ENCODE assay signal across 17 cellular contexts in the genomic region with DNA sequence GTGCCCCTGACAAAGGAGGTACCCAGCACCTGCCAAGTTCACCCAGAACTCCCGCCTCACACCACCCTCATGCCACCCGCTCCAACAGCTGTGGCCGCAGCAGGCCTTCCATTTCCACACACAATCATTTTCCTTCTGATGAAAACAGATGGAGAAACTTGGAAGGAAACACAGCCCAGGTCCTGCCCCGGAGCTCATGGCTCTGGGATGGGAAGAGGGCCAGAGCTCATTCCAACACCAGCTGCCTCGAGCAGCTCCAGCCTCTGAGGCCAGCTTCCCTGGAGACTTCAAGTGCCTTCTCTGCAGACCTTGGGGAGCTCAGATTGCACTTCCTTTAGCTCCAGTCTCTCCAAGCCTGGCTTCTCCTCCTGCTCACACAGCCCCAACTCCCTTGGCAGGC. TPM values are rescaled to one million over a fixed set of nuclear protein-coding genes. Genes with fewer than 3 reads are reported as not detected.
DNase-seq lines count a peak whose midpoint lies in the region; ATAC-seq, FAIRE-seq and TF ChIP-seq lines count a peak whose summit lies in the region.
"Had no signal": no experiment of that assay in that cellular context is flagged by ENCODE, and none has a peak within 500 bp of the region (broad histone marks: within the 10 kb centered on the region; RNA-seq: fewer than 3 reads in every experiment).

No MANE protein-coding gene starts in this region.

- H3K4me1 ChIP-seq in gastrocnemius medialis: no peaks in the 10 kb centered on the region
- no peaks in the 10 kb centered on the region for H3K4me1 ChIP-seq in mammary epithelial cell (ENCODE audit: insufficient read depth, low read length)
- H3K4me1 ChIP-seq: parathyroid adenoma had no signal

- WGBS in mammary epithelial cell (ENCODE audit: low coverage, missing lambda C conversion rate): 51% methylated on average over 5 of the region's 5 CpGs

- CTCF ChIA-PET in mammary epithelial cell (lab: Charles Lee; ENCODE audit: low non-redundant PET): no interaction called here

- in situ Hi-C loops in gastrocnemius medialis (cut with MboI; ENCODE audit: low sequenced_read_pairs in 4 of 4) (no loop called here), mammary epithelial cell (cut with MboI; ENCODE audit: low sequenced_read_pairs in 2 of 2) (no loop called here)

- no peaks in the 10 kb centered on the region for H3K9me3 ChIP-seq in gastrocnemius medialis
- H3K9me3 ChIP-seq in mammary epithelial cell (replicated peaks; ENCODE audit: insufficient read depth, low read length): no peaks in the 10 kb centered on the region

- no peak for FAIRE-seq in RCC 7860 (lab: Jason Lieb, UNC)

- H3K4me3 ChIP-seq in gastrocnemius medialis (no peak overlapping the region), mammary epithelial cell (replicated peaks in 1 of 3; ENCODE audit: insufficient read depth in 1 of 3, low read depth in 2 of 3, low read length in 3 of 3) (no peak overlapping the region)
- H3K4me3 ChIP-seq: lung had no signal

- H3K36me3 ChIP-seq in gastrocnemius medialis (no peaks in the 10 kb centered on the region), mammary epithelial cell (ENCODE audit: insufficient read depth, low read length) (no peaks in the 10 kb centered on the region)

- no peaks in the 10 kb centered on the region for H3K27me3 ChIP-seq in gastrocnemius medialis
- H3K27me3 ChIP-seq in mammary epithelial cell (ENCODE audit: insufficient read depth, low read length): no peaks in the 10 kb centered on the region

- dilution Hi-C loops in mammary epithelial cell (cut with HindIII; ENCODE audit: low sequenced_read_pairs): no loop called here

- H2AFZ ChIP-seq in mammary epithelial cell (ENCODE audit: low read depth, low read length): no peak overlapping the region
- H2AFZ ChIP-seq: parathyroid adenoma had no signal

- H4K20me1 ChIP-seq in mammary epithelial cell (ENCODE audit: insufficient read depth, low read length): no peaks in the 10 kb centered on the region

- H3K79me2 ChIP-seq in mammary epithelial cell (ENCODE audit: insufficient read depth, low read length): no peaks in the 10 kb centered on the region
- H3K79me2 ChIP-seq: parathyroid adenoma had no signal

- peak; percentile 79 to 93 for ATAC-seq in left cardiac atrium
- peak in 1 of 2 donors; percentile 42 for ATAC-seq in gastrocnemius medialis
- ATAC-seq: CD8-positive, alpha-beta T cell; stimulated activated naive CD8-positive, alpha-beta T cell treated with anti-CD3 and anti-CD28 coated beads, Interleukin-15, Interleukin-2, amounts not matched to agents 100 U/mL and 50 U/mL, for 24 hours had no signal

- no peak overlapping the region for H3K4me2 ChIP-seq in mammary epithelial cell (ENCODE audit: insufficient read depth, low read depth, low read length)

- TF ChIP-seq POLR2A in gastrocnemius medialis (IDR thresholded peaks at IDR 0.05): no peak

- no peak overlapping the region for H3K9ac ChIP-seq in mammary epithelial cell (ENCODE audit: insufficient read depth, low read length)
- H3K9ac ChIP-seq: parathyroid adenoma had no signal

- TF ChIP-seq CTCF in gastrocnemius medialis (IDR thresholded peaks at IDR 0.05 in 4 of 5, conservative IDR thresholded peaks at IDR 0.05 in 1 of 5) (no peak), mammary epithelial cell (conservative IDR thresholded peaks at IDR 0.05 in 1 of 2, IDR thresholded peaks at IDR 0.05 in 1 of 2; ENCODE audit: extremely low read depth in 1 of 2, insufficient read depth in 1 of 2, low read depth in 1 of 2, low read length in 2 of 2) (no peak)

- no peak overlapping the region for H3K27ac ChIP-seq in gastrocnemius medialis
- no peak overlapping the region for H3K27ac ChIP-seq in mammary epithelial cell (ENCODE audit: insufficient read depth, low read depth, low read length)
- H3K27ac ChIP-seq: parathyroid adenoma had no signal

- DNase-seq in GM03348 (ENCODE audit: low spot score) (peak; percentile 43), NCI-H69 (lab: John Stamatoyannopoulos, UW) (peak; percentile 7), left cardiac atrium (no peak), gastrocnemius medialis (peak; percentile 10 to 35), mammary epithelial cell (no peak), iPS-NIHi7 (ENCODE audit: extremely low spot score) (no peak), NCI-H1105 (lab: John Stamatoyannopoulos, UW) (no peak), RCC 7860 (ENCODE audit: low spot score) (no peak)
- DNase-seq: activated B cell treated with CpG ODN at 0.5 μM for 24 hours; CD8-positive, alpha-beta T cell; effector CD4-positive, alpha-beta T cell; KG1; NCI-H510A treated with DMSO at 0.1 percent for 48 hours; stimulated activated naive CD8-positive, alpha-beta T cell treated with anti-CD3 and anti-CD28 coated beads, Interleukin-15, Interleukin-2, amounts not matched to agents 100 U/mL and 50 U/mL, for 24 hours had no signal

- intact Hi-C loops in left cardiac atrium (cut with DNase I): no loop called here
- intact Hi-C loops in gastrocnemius medialis (cut with DNase I; ENCODE audit: low total_unique reads): no loop called here
- intact Hi-C loops in mammary epithelial cell (cut with micrococcal nuclease): no loop called here

- no TSS peak for BruUV-seq in mammary epithelial cell (replicated peaks; lab: Mats Ljungman, UMichigan)

RNA-seq across cellular contexts. Expression of a gene that starts 55.1 kb away (rescaled TPM):
- total RNA-seq in left cardiac atrium (10 to 100 TPM; 11.3 to 16.1 TPM), gastrocnemius medialis (1 to 10 TPM; 2.5 to 5.6 (median 4.4) TPM), mammary epithelial cell (under 1 TPM in 1 of 2 donors, not detected in 1; 0.33 TPM)
- not detected for polyA plus RNA-seq in mammary epithelial cell
- polyA minus RNA-seq in mammary epithelial cell: not detected
- total RNA-seq: CD8-positive, alpha-beta T cell; SK-MEL-5 had no signal

Comparison
In these comparisons a context has a peak if more than half of its experiments do, and no peak if none do; other contexts are left out.
1. DNase-seq: peak in GM03348 (single experiment), NCI-H69 (single experiment) and gastrocnemius medialis (2 of 2); none in left cardiac atrium (single experiment), mammary epithelial cell (single experiment), iPS-NIHi7 (single experiment), NCI-H1105 (single experiment) and RCC 7860 (single experiment).